Comparison of ENCODE assay signal across 9 cellular contexts in genomic region chr10:18400911-18401260, GRCh38.
DNase-seq lines count a peak whose midpoint lies in the region; ATAC-seq and TF ChIP-seq lines count a peak whose summit lies in the region.
"Had no signal": no experiment of that assay in that cellular context is flagged by ENCODE, and none has a peak within 500 bp of the region (broad histone marks: within the 10 kb centered on the region; RNA-seq: fewer than 3 reads in every experiment).

No MANE protein-coding gene starts in this region.

- no peak overlapping the region for H2AFZ ChIP-seq in PC-3 (ENCODE audit: low read length)
- peak overlapping the region; percentile 60 for H2AFZ ChIP-seq in hepatocyte

- CTCF ChIA-PET in PC-3 (lab: Charles Lee): no interaction called here

- peak overlapping the region; percentile 2; the same call in 1 of the 2 replicates for H3K4me2 ChIP-seq in PC-3 (ENCODE audit: low read length)
- H3K4me2 ChIP-seq in hepatocyte: peak overlapping the region; percentile 78

- DNase-seq in NCI-H748 (lab: John Stamatoyannopoulos, UW; ENCODE audit: unreplicated experiment): peak; percentile 47
- no peak for DNase-seq in NCI-H748 treated with DMSO at 0.1 percent for 48 hours (lab: John Stamatoyannopoulos, UW)
- no peak for DNase-seq in PC-3
- peak; percentile 35 for DNase-seq in hepatocyte (ENCODE audit: low spot score)
- DNase-seq in stimulated activated naive B cell treated with anti-CD40 and anti-IgM and Interleukin-4, amounts not matched to agents 10 μg/mL and 1 μg/mL and 100 μg/mL, for 72 hours: no peak
- no peak for DNase-seq in uterus
- DNase-seq: activated CD8-positive, alpha-beta memory T cell treated with anti-CD3 and anti-CD28 coated beads, Interleukin-2, amount 50 U/mL, for 4 hours had no signal

- H3K9me2 ChIP-seq in PC-3 (replicated peaks; ENCODE audit: low read length): no peaks in the 10 kb centered on the region
- no peaks in the 10 kb centered on the region for H3K9me2 ChIP-seq in hepatocyte (replicated peaks; ENCODE audit: insufficient read depth)

- POLR2A ChIA-PET in PC-3 (lab: Charles Lee; ENCODE audit: unreplicated experiment): no interaction called here

- no peaks in the 10 kb centered on the region for H3F3A ChIP-seq in PC-3 (ENCODE audit: low read length, unreplicated experiment)

- no peaks in the 10 kb centered on the region for H3K9me3 Mint-ChIP-seq in stimulated activated naive B cell treated with anti-CD40 and anti-IgM and Interleukin-4, amounts not matched to agents 10 μg/mL and 1 μg/mL and 100 μg/mL, for 72 hours

- H3K27ac Mint-ChIP-seq in stimulated activated naive B cell treated with anti-CD40 and anti-IgM and Interleukin-4, amounts not matched to agents 10 μg/mL and 1 μg/mL and 100 μg/mL, for 72 hours: no peak overlapping the region

- peaks cover 11 to 16% of the 10 kb centered on the region in 2 donors for H3K27me3 Mint-ChIP-seq in stimulated activated naive B cell treated with anti-CD40 and anti-IgM and Interleukin-4, amounts not matched to agents 10 μg/mL and 1 μg/mL and 100 μg/mL, for 72 hours

- peaks cover 37% of the 10 kb centered on the region for H3K27me3 ChIP-seq in PC-3 (ENCODE audit: low read length)
- no peaks in the 10 kb centered on the region for H3K27me3 ChIP-seq in hepatocyte
- H3K27me3 ChIP-seq in uterus: no peaks in the 10 kb centered on the region

- peaks cover 8 to 15% of the 10 kb centered on the region in 2 donors for H3K4me1 Mint-ChIP-seq in stimulated activated naive B cell treated with anti-CD40 and anti-IgM and Interleukin-4, amounts not matched to agents 10 μg/mL and 1 μg/mL and 100 μg/mL, for 72 hours

- ATAC-seq in PC-3: no peak
- peak; percentile 34 to 54 for ATAC-seq in stimulated activated naive B cell treated with anti-CD40 and anti-IgM and Interleukin-4, amounts not matched to agents 10 μg/mL and 1 μg/mL and 100 μg/mL, for 72 hours (replicated peaks)
- ATAC-seq in HG02885 (IDR thresholded peaks at IDR 0.05; ENCODE audit: poor library complexity, unreplicated experiment): no peak
- no peak for ATAC-seq in HG03025 (IDR thresholded peaks at IDR 0.05; ENCODE audit: low FRiP score, unreplicated experiment)

- H3K4me1 ChIP-seq in PC-3 (ENCODE audit: insufficient read depth, low read length): no peaks in the 10 kb centered on the region
- H3K4me1 ChIP-seq in hepatocyte (ENCODE audit: insufficient read depth): no peaks in the 10 kb centered on the region
- H3K4me1 ChIP-seq in uterus: no peaks in the 10 kb centered on the region

- H4K20me1 ChIP-seq in PC-3 (ENCODE audit: low read length): no peaks in the 10 kb centered on the region
- H4K20me1 ChIP-seq in hepatocyte (ENCODE audit: insufficient read depth, poor library complexity, severe bottlenecking): no peaks in the 10 kb centered on the region

- H3K36me3 ChIP-seq in PC-3 (ENCODE audit: low read depth, low read length) (no peaks in the 10 kb centered on the region), hepatocyte (replicated peaks; ENCODE audit: insufficient read depth, low read depth) (no peaks in the 10 kb centered on the region), uterus (no peaks in the 10 kb centered on the region)

- BruUV-seq in PC-3 (replicated peaks; lab: Mats Ljungman, UMichigan): no TSS peak

- 6% methylated on average over 10 of the region's 10 CpGs for WGBS in hepatocyte (ENCODE audit: low lambda C conversion rate, missing lambda C conversion rate)

- intact Hi-C loops in PC-3 (cut with micrococcal nuclease): no loop called here
- intact Hi-C loops in uterus (cut with DNase I; ENCODE audit: low total_unique reads): no loop called here

- peak overlapping the region; percentile 73 for H3K4me3 Mint-ChIP-seq in stimulated activated naive B cell treated with anti-CD40 and anti-IgM and Interleukin-4, amounts not matched to agents 10 μg/mL and 1 μg/mL and 100 μg/mL, for 72 hours

- H3K9me3 ChIP-seq in PC-3 (ENCODE audit: low read length) (no peaks in the 10 kb centered on the region), hepatocyte (ENCODE audit: low read depth) (no peaks in the 10 kb centered on the region), uterus (no peaks in the 10 kb centered on the region)

- H3K4me3 ChIP-seq in PC-3 (ENCODE audit: low read length) (no peak overlapping the region), hepatocyte (peak overlapping the region; percentile 2), uterus (peak overlapping the region in 1 of 2 donors; percentile 4)

- no peak for TF ChIP-seq CTCF in PC-3 (conservative IDR thresholded peaks at IDR 0.05; ENCODE audit: low read depth, low read length)
- TF ChIP-seq CTCF in hepatocyte (IDR thresholded peaks at IDR 0.05; ENCODE audit: poor library complexity): no peak
- TF ChIP-seq CTCF in uterus (IDR thresholded peaks at IDR 0.05): no peak

- no peaks in the 10 kb centered on the region for H3K79me2 ChIP-seq in PC-3 (ENCODE audit: low read length)
- no peaks in the 10 kb centered on the region for H3K79me2 ChIP-seq in hepatocyte

- H3K9ac ChIP-seq in PC-3 (ENCODE audit: low read length): no peak overlapping the region

- no peaks in the 10 kb centered on the region for H3K36me3 Mint-ChIP-seq in stimulated activated naive B cell treated with anti-CD40 and anti-IgM and Interleukin-4, amounts not matched to agents 10 μg/mL and 1 μg/mL and 100 μg/mL, for 72 hours

- no peak for TF ChIP-seq POLR2A in uterus (IDR thresholded peaks at IDR 0.05)

- H3K27ac ChIP-seq in PC-3 (ENCODE audit: low read length) (no peak overlapping the region), hepatocyte (peak overlapping the region; percentile 64), uterus (no peak overlapping the region)

Comparison
In these comparisons a context has a peak if more than half of its experiments do, and no peak if none do; other contexts are left out.
1. DNase-seq: peak in NCI-H748 (single experiment) and hepatocyte (single experiment); none in NCI-H748 treated with DMSO at 0.1 percent for 48 hours (single experiment), PC-3 (single experiment), stimulated activated naive B cell treated with anti-CD40 and anti-IgM and Interleukin-4, amounts not matched to agents 10 μg/mL and 1 μg/mL and 100 μg/mL, for 72 hours (single experiment) and uterus (0 of 2).
2. ATAC-seq: peak in stimulated activated naive B cell treated with anti-CD40 and anti-IgM and Interleukin-4, amounts not matched to agents 10 μg/mL and 1 μg/mL and 100 μg/mL, for 72 hours (2 of 2); none in PC-3 (single experiment), HG02885 (single experiment) and HG03025 (single experiment).